In genomic region chr7:22207724-22208225, GRCh38 we compare ENCODE assay signal across 25 cellular contexts.
"Had no signal": no experiment of that assay in that cellular context is flagged by ENCODE, and none has a peak within 500 bp of the region (broad histone marks: within the 10 kb centered on the region; RNA-seq: fewer than 3 reads in every experiment).

No MANE protein-coding gene starts in this region.

- H3K4me1 Mint-ChIP-seq: activated CD4-positive, alpha-beta T cell treated with anti-CD3 and anti-CD28 coated beads, Interleukin-2, amount 10 ng/mL, durations not matched to agents 7 days and 5 days; stimulated activated effector memory CD8-positive, alpha-beta T cell treated with anti-CD3 and anti-CD28 coated beads, Interleukin-12 subunit alpha, Interleukin-12 subunit beta, amount 100 ng/mL, for 72 hours had no signal

- H3K4me1 ChIP-seq: prostate gland, stomach, thyroid gland had no signal

- H3K9me3 ChIP-seq: breast epithelium, gastrocnemius medialis, left lung, mucosa of descending colon, prostate gland, right atrium auricular region, stomach, thyroid gland, vagina had no signal

- ATAC-seq: activated CD4-positive, CD25-positive, alpha-beta regulatory T cell treated with anti-CD3 and anti-CD28 coated beads, Interleukin-2, amount 50 U/mL, for 24 hours; activated T-cell treated with anti-CD3 and anti-CD28 coated beads, Interleukin-2, amount 50 U/mL, for 72 hours; gastrocnemius medialis; left lung; mucosa of descending colon; stimulated activated effector memory CD8-positive, alpha-beta T cell treated with anti-CD3 and anti-CD28 coated beads, Interleukin-12 subunit alpha, Interleukin-12 subunit beta, amount 100 ng/mL, for 72 hours had no signal

- H3K36me3 ChIP-seq: breast epithelium, gastrocnemius medialis, neural progenitor cell, prostate gland, thyroid gland, vagina had no signal

- H3K27me3 Mint-ChIP-seq: naive B cell had no signal

- DNase-seq: activated CD4-positive, alpha-beta T cell treated with anti-CD3 and anti-CD28 coated beads, Interleukin-2, amount 10 ng/mL, durations not matched to agents 7 days and 5 days; activated CD8-positive, alpha-beta memory T cell treated with anti-CD3 and anti-CD28 coated beads for 24 hours; activated effector memory CD4-positive, alpha-beta T cell treated with anti-CD3 and anti-CD28 coated beads, Interleukin-2, amount 50 U/mL, for 16 hours; activated naive CD4-positive, alpha-beta T cell treated with anti-CD3 and anti-CD28 coated beads, Interleukin-2, amount 50 U/mL, for 16 hours; activated T-cell treated with anti-CD3 and anti-CD28 coated beads, Interleukin-2, amount 50 U/mL, for 72 hours; aorta; gastrocnemius medialis; head of caudate nucleus; left lung; mucosa of descending colon; naive B cell; small intestine; stimulated activated CD4-positive, alpha-beta T cell treated with anti-CD3 and anti-CD28 coated beads, Interleukin-4, amount 100 ng/mL, for 24 hours; stomach; thyroid gland had no signal

- H3K9ac ChIP-seq: neural progenitor cell had no signal

- H3K27me3 ChIP-seq: breast epithelium, gastrocnemius medialis, left lung, neural progenitor cell, right atrium auricular region, stomach, thyroid gland, vagina had no signal

- H3K4me3 Mint-ChIP-seq: activated CD4-positive, alpha-beta T cell treated with anti-CD3 and anti-CD28 coated beads, Interleukin-2, amount 10 ng/mL, durations not matched to agents 7 days and 5 days; activated T-cell treated with anti-CD3 and anti-CD28 coated beads, Interleukin-2, amount 50 U/mL, for 72 hours; memory B cell; naive B cell; neural progenitor cell; stimulated activated effector memory CD8-positive, alpha-beta T cell treated with anti-CD3 and anti-CD28 coated beads, Interleukin-12 subunit alpha, Interleukin-12 subunit beta, amount 100 ng/mL, for 72 hours; T-helper 1 cell treated with Interleukin-12 subunit alpha and Interleukin-12 subunit beta and Interleukin-4 antibody, amounts not matched to agents 30 μg/mL and 1 μg/mL, for 36 hours had no signal

- H2AFZ ChIP-seq: neural progenitor cell had no signal

- H3K4me2 ChIP-seq: neural progenitor cell had no signal

- H3K36me3 Mint-ChIP-seq: memory B cell; neural progenitor cell; stimulated activated effector memory CD8-positive, alpha-beta T cell treated with anti-CD3 and anti-CD28 coated beads, Interleukin-12 subunit alpha, Interleukin-12 subunit beta, amount 100 ng/mL, for 72 hours had no signal

- H3K9me3 Mint-ChIP-seq: activated CD4-positive, alpha-beta T cell treated with anti-CD3 and anti-CD28 coated beads, Interleukin-2, amount 10 ng/mL, durations not matched to agents 7 days and 5 days; activated T-cell treated with anti-CD3 and anti-CD28 coated beads, Interleukin-2, amount 50 U/mL, for 72 hours; memory B cell; naive B cell; neural progenitor cell; stimulated activated effector memory CD8-positive, alpha-beta T cell treated with anti-CD3 and anti-CD28 coated beads, Interleukin-12 subunit alpha, Interleukin-12 subunit beta, amount 100 ng/mL, for 72 hours; T-helper 1 cell treated with Interleukin-12 subunit alpha and Interleukin-12 subunit beta and Interleukin-4 antibody, amounts not matched to agents 30 μg/mL and 1 μg/mL, for 36 hours had no signal

- H3K4me3 ChIP-seq: breast epithelium, coronary artery, gastrocnemius medialis, left lung, mucosa of descending colon, neural progenitor cell, prostate gland, right atrium auricular region, stomach, thyroid gland, vagina had no signal

- H3K27ac Mint-ChIP-seq: activated CD4-positive, alpha-beta T cell treated with anti-CD3 and anti-CD28 coated beads, Interleukin-2, amount 10 ng/mL, durations not matched to agents 7 days and 5 days; activated T-cell treated with anti-CD3 and anti-CD28 coated beads, Interleukin-2, amount 50 U/mL, for 72 hours; memory B cell; neural progenitor cell; stimulated activated effector memory CD8-positive, alpha-beta T cell treated with anti-CD3 and anti-CD28 coated beads, Interleukin-12 subunit alpha, Interleukin-12 subunit beta, amount 100 ng/mL, for 72 hours; T-helper 1 cell treated with Interleukin-12 subunit alpha and Interleukin-12 subunit beta and Interleukin-4 antibody, amounts not matched to agents 30 μg/mL and 1 μg/mL, for 36 hours had no signal

- H3K27ac ChIP-seq: breast epithelium, left lung, neural progenitor cell, prostate gland, thyroid gland, vagina had no signal
